In the genomic region with DNA sequence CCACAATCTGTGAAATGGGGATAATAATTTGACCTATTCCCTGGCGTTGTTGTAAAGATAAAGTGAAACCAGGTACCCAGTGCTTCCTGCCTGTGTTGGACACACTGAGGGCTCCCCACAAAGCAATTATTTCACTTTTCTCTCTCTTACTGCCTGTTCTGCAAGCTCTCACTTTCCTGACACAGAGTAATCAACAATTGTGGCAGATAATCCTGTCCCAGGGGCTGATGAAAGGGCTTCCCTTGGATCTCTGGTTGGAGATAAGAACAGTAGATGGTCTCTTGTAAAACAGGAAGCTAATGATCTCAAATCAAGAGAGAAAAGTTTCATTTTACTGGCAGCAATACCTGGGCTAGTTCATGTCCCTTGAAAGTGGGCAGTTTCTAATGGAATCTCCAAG, we compare ENCODE assay signal across 21 cellular contexts.
A peak's percentile ranks its signal among the peaks of the same experiment; 100 is the strongest.
DNase-seq lines count a peak whose midpoint lies in the region; ATAC-seq and TF ChIP-seq lines count a peak whose summit lies in the region.
"Had no signal": no experiment of that assay in that cellular context is flagged by ENCODE, and none has a peak within 500 bp of the region (broad histone marks: within the 10 kb centered on the region; RNA-seq: fewer than 3 reads in every experiment).

No MANE protein-coding gene starts in this region.

- H3K4me1 ChIP-seq in cardiac muscle cell (ENCODE audit: low read depth) = peaks cover 8% of the 10 kb centered on the region
- H3K4me1 ChIP-seq: BE2C, HAP-1 had no signal

- H3K27ac ChIP-seq in cardiac muscle cell = peak overlapping the region; percentile 36
- H3K27ac ChIP-seq: 22Rv1; BLaER1 treated with 17β-estradiol and CSF1 and Interleukin-3, amounts not matched to agents 10 nM and 100 nM had no signal

- no peak overlapping the region for H3K4me3 ChIP-seq in cardiac muscle cell
- H3K4me3 ChIP-seq: BLaER1 treated with 17β-estradiol and CSF1 and Interleukin-3, amounts not matched to agents 10 nM and 100 nM; HAP-1 had no signal

- H3K27me3 Mint-ChIP-seq in nephron progenitor cell (ENCODE audit: low read depth, poor library complexity) = no peaks in the 10 kb centered on the region
- H3K27me3 Mint-ChIP-seq: CD4-positive, alpha-beta T cell had no signal

- no peak for ATAC-seq in HG02938 (IDR thresholded peaks at IDR 0.05; ENCODE audit: unreplicated experiment)

- no peaks in the 10 kb centered on the region for H3K36me3 Mint-ChIP-seq in nephron progenitor cell (ENCODE audit: low read depth)
- H3K36me3 Mint-ChIP-seq: CD14-positive monocyte; CD8-positive, alpha-beta memory T cell had no signal

- DNase-seq in cardiac muscle cell (ENCODE audit: low read depth in 1 of 2, low spot score in 1 of 2) = no peak
- DNase-seq in cardiac septum (ENCODE audit: low spot score) = no peak
- DNase-seq in islet precursor cell = peak; percentile 79
- DNase-seq in nephron progenitor cell = no peak
- no peak for DNase-seq in NCI-H748 (lab: John Stamatoyannopoulos, UW; ENCODE audit: unreplicated experiment)
- DNase-seq in activated CD4-positive, CD25-positive, alpha-beta regulatory T cell treated with anti-CD3 and anti-CD28 coated beads, Interleukin-2, amount 50 U/mL, for 72 hours = no peak
- no peak for DNase-seq in AML-193 (lab: John Stamatoyannopoulos, UW)
- DNase-seq: BE2C; CD4-positive, alpha-beta T cell; CD8-positive, alpha-beta memory T cell; DMS 273 treated with DMSO at 0.1 percent for 48 hours; DMS79; EL; GF-D8; GOT3; HFFc6 had no signal

- H3K36me3 ChIP-seq in cardiac muscle cell = no peaks in the 10 kb centered on the region
- H3K36me3 ChIP-seq: BE2C; BLaER1 treated with 17β-estradiol and CSF1 and Interleukin-3, amounts not matched to agents 10 nM and 100 nM; HAP-1 had no signal

- H3K9me3 Mint-ChIP-seq in nephron progenitor cell = peaks cover 3% of the 10 kb centered on the region

- TF ChIP-seq CTCF in cardiac muscle cell (IDR thresholded peaks at IDR 0.05; ENCODE audit: low read depth, low read length) = no peak
- TF ChIP-seq CTCF in nephron progenitor cell (IDR thresholded peaks at IDR 0.05) = no peak

- no peak overlapping the region for H3K4me3 Mint-ChIP-seq in nephron progenitor cell
- H3K4me3 Mint-ChIP-seq: CD14-positive monocyte; CD4-positive, alpha-beta T cell; CD8-positive, alpha-beta memory T cell; HFFc6 had no signal

- H3K27me3 ChIP-seq in cardiac muscle cell = no peaks in the 10 kb centered on the region
- H3K27me3 ChIP-seq: BE2C; BLaER1 treated with 17β-estradiol and CSF1 and Interleukin-3, amounts not matched to agents 10 nM and 100 nM had no signal

- H3K4me1 Mint-ChIP-seq in nephron progenitor cell = peaks cover 9% of the 10 kb centered on the region
- H3K4me1 Mint-ChIP-seq: CD14-positive monocyte; CD8-positive, alpha-beta memory T cell had no signal

- H3K9me3 ChIP-seq in cardiac muscle cell (ENCODE audit: low read depth) = no peaks in the 10 kb centered on the region
- H3K9me3 ChIP-seq: BE2C, HAP-1 had no signal

- H3K27ac Mint-ChIP-seq in nephron progenitor cell = peak overlapping the region; percentile 39
- H3K27ac Mint-ChIP-seq: CD14-positive monocyte; CD4-positive, alpha-beta T cell; CD8-positive, alpha-beta memory T cell; HFFc6 had no signal

- intact Hi-C loops in cardiac septum (cut with DNase I) = no loop called here
